ENCODE assay signal across 17 cellular contexts in genomic region chr12:66692170-66692569, GRCh38.
"Had no signal": no experiment of that assay in that cellular context is flagged by ENCODE, and none has a peak within 500 bp of the region (broad histone marks: within the 10 kb centered on the region; RNA-seq: fewer than 3 reads in every experiment).

No MANE protein-coding gene starts in this region.

- H3K4me1 Mint-ChIP-seq: activated CD4-positive, alpha-beta T cell treated with anti-CD3 and anti-CD28 coated beads, Interleukin-2, amount 10 ng/mL, durations not matched to agents 24 days and 14 days; activated T-helper 17 cell treated with anti-CD3 and anti-CD28 coated beads, Interleukin-2, amount 50 U/mL, for 72 hours; stimulated activated effector memory CD8-positive, alpha-beta T cell treated with anti-CD3 and anti-CD28 coated beads, Interleukin-12 subunit alpha, Interleukin-12 subunit beta, amount 100 ng/mL, for 72 hours had no signal

- DNase-seq: activated CD4-positive, alpha-beta T cell treated with anti-CD3 and anti-CD28 coated beads, Interleukin-2, amount 10 ng/mL, durations not matched to agents 24 days and 14 days; activated naive CD4-positive, alpha-beta T cell treated with anti-CD3 and anti-CD28 coated beads for 36 hours; central memory CD4-positive, alpha-beta T cell; effector memory CD8-positive, alpha-beta T cell; islet precursor cell; left lung; nephron progenitor cell; psoas muscle; right lobe of liver; T1000; tibial artery had no signal

- H3K9me3 Mint-ChIP-seq: activated CD4-positive, alpha-beta T cell treated with anti-CD3 and anti-CD28 coated beads, Interleukin-2, amount 10 ng/mL, durations not matched to agents 24 days and 14 days; activated naive CD4-positive, alpha-beta T cell treated with anti-CD3 and anti-CD28 coated beads for 36 hours; activated T-helper 17 cell treated with anti-CD3 and anti-CD28 coated beads, Interleukin-2, amount 50 U/mL, for 72 hours; effector memory CD8-positive, alpha-beta T cell; memory B cell; nephron progenitor cell; stimulated activated effector memory CD8-positive, alpha-beta T cell treated with anti-CD3 and anti-CD28 coated beads, Interleukin-12 subunit alpha, Interleukin-12 subunit beta, amount 100 ng/mL, for 72 hours; WTC11 had no signal

- H3K4me1 ChIP-seq: gastroesophageal sphincter, left lung, psoas muscle, right lobe of liver, tibial artery had no signal

- H3K27ac Mint-ChIP-seq: activated CD4-positive, alpha-beta T cell treated with anti-CD3 and anti-CD28 coated beads, Interleukin-2, amount 10 ng/mL, durations not matched to agents 24 days and 14 days; activated naive CD4-positive, alpha-beta T cell treated with anti-CD3 and anti-CD28 coated beads for 36 hours; activated T-helper 17 cell treated with anti-CD3 and anti-CD28 coated beads, Interleukin-2, amount 50 U/mL, for 72 hours; effector memory CD8-positive, alpha-beta T cell; memory B cell; nephron progenitor cell; stimulated activated effector memory CD8-positive, alpha-beta T cell treated with anti-CD3 and anti-CD28 coated beads, Interleukin-12 subunit alpha, Interleukin-12 subunit beta, amount 100 ng/mL, for 72 hours; WTC11 had no signal

- H3K27ac ChIP-seq: epithelial cell of prostate, gastroesophageal sphincter, left lung, psoas muscle, right lobe of liver, tibial artery had no signal

- ATAC-seq: activated T-helper 17 cell treated with anti-CD3 and anti-CD28 coated beads, Interleukin-2, amount 50 U/mL, for 72 hours; effector memory CD8-positive, alpha-beta T cell; gastroesophageal sphincter; left lung; psoas muscle; stimulated activated effector memory CD8-positive, alpha-beta T cell treated with anti-CD3 and anti-CD28 coated beads, Interleukin-12 subunit alpha, Interleukin-12 subunit beta, amount 100 ng/mL, for 72 hours; WTC11 had no signal

- H3K36me3 ChIP-seq: gastroesophageal sphincter, left lung, right lobe of liver, tibial artery had no signal

- H3K36me3 Mint-ChIP-seq: memory B cell; stimulated activated effector memory CD8-positive, alpha-beta T cell treated with anti-CD3 and anti-CD28 coated beads, Interleukin-12 subunit alpha, Interleukin-12 subunit beta, amount 100 ng/mL, for 72 hours; WTC11 had no signal

- H3K9me3 ChIP-seq: gastroesophageal sphincter, left lung, psoas muscle, right lobe of liver, tibial artery had no signal

- H3K27me3 ChIP-seq: gastroesophageal sphincter, left lung, right lobe of liver, tibial artery had no signal

- H3K4me3 ChIP-seq: gastroesophageal sphincter, left lung, psoas muscle, right lobe of liver, tibial artery had no signal

- H3K4me3 Mint-ChIP-seq: activated CD4-positive, alpha-beta T cell treated with anti-CD3 and anti-CD28 coated beads, Interleukin-2, amount 10 ng/mL, durations not matched to agents 24 days and 14 days; activated naive CD4-positive, alpha-beta T cell treated with anti-CD3 and anti-CD28 coated beads for 36 hours; activated T-helper 17 cell treated with anti-CD3 and anti-CD28 coated beads, Interleukin-2, amount 50 U/mL, for 72 hours; effector memory CD8-positive, alpha-beta T cell; memory B cell; nephron progenitor cell; stimulated activated effector memory CD8-positive, alpha-beta T cell treated with anti-CD3 and anti-CD28 coated beads, Interleukin-12 subunit alpha, Interleukin-12 subunit beta, amount 100 ng/mL, for 72 hours; WTC11 had no signal
